In genomic region chr2:219167997-219168396, GRCh38 we compare ENCODE assay signal across 27 cellular contexts.
"Had no signal": no experiment of that assay in that cellular context is flagged by ENCODE, and none has a peak within 500 bp of the region (broad histone marks: within the 10 kb centered on the region; RNA-seq: fewer than 3 reads in every experiment).

No MANE protein-coding gene starts in this region.

- ATAC-seq: sciatic nerve had no signal

- H3K27ac ChIP-seq: brain microvascular endothelial cell, neutrophil, uterus had no signal

- H3K36me3 ChIP-seq: ovary, uterus had no signal

- H3K4me3 Mint-ChIP-seq: activated B cell treated with CpG ODN at 0.5 μM for 24 hours; activated naive CD4-positive, alpha-beta T cell treated with anti-CD3 and anti-CD28 coated beads, Interleukin-2, amount 10 ng/mL, durations not matched to agents 7 days and 5 days; activated naive CD8-positive, alpha-beta T cell treated with anti-CD3 and anti-CD28 coated beads, Interleukin-2, amount 10 ng/mL, durations not matched to agents 7 days and 5 days; activated T-helper 1 cell treated with anti-CD3 and anti-CD28 coated beads, Interleukin-12 subunit alpha, Interleukin-12 subunit beta, Interleukin-2, Interleukin-4 antibody, amounts not matched to agents 30 ng/mL and 10 ng/mL and 1 ng/mL, durations not matched to agents 14 hours and 24 hours and 36 hours; nephron; stimulated activated naive CD8-positive, alpha-beta T cell treated with anti-CD3 and anti-CD28 coated beads, Interleukin-15, amount 100 ng/mL, for 72 hours; T-helper 2 cell treated with Interferon-gamma antibody and Interleukin-4, amounts not matched to agents 5 μg/mL and 100 μg/mL, for 36 hours; type B pancreatic cell had no signal

- H3K4me1 Mint-ChIP-seq: activated B cell treated with CpG ODN at 0.5 μM for 24 hours had no signal

- DNase-seq: activated B cell treated with CpG ODN at 0.5 μM for 24 hours; activated CD8-positive, alpha-beta memory T cell treated with anti-CD3 and anti-CD28 coated beads, Interleukin-2, amount 50 U/mL, for 4 hours; activated gamma-delta T cell; activated naive CD4-positive, alpha-beta T cell treated with anti-CD3 and anti-CD28 coated beads, Interleukin-2, amount 10 ng/mL, durations not matched to agents 7 days and 5 days; activated naive CD8-positive, alpha-beta T cell treated with anti-CD3 and anti-CD28 coated beads, Interleukin-2, amount 10 ng/mL, durations not matched to agents 7 days and 5 days; activated T-cell treated with anti-CD3 and anti-CD28 coated beads, Interleukin-2, amount 50 U/mL, for 1 hour; brain microvascular endothelial cell; dermis blood vessel endothelial cell; effector CD8-positive, alpha-beta T cell; erythroblast; hippocampal formation; left cardiac atrium; left ventricle myocardium superior; retina; stimulated activated CD4-positive, alpha-beta T cell treated with anti-CD3 and anti-CD28 coated beads, Interleukin-12 subunit alpha, Interleukin-12 subunit beta, amount 100 ng/mL, for 4 hours; stimulated activated CD4-positive, alpha-beta T cell treated with anti-CD3 and anti-CD28 coated beads, Interleukin-4, amount 100 ng/mL, for 1 hour; stimulated activated naive CD8-positive, alpha-beta T cell treated with anti-CD3 and anti-CD28 coated beads, Interleukin-15, amount 100 ng/mL, for 72 hours; uterus had no signal

- H3K9me3 ChIP-seq: neutrophil, ovary, uterus had no signal

- H3K4me3 ChIP-seq: ovary, skin epidermis, uterus had no signal

- H3K4me1 ChIP-seq: uterus had no signal

- H3K27ac Mint-ChIP-seq: activated B cell treated with CpG ODN at 0.5 μM for 24 hours; activated naive CD4-positive, alpha-beta T cell treated with anti-CD3 and anti-CD28 coated beads, Interleukin-2, amount 10 ng/mL, durations not matched to agents 7 days and 5 days; activated naive CD8-positive, alpha-beta T cell treated with anti-CD3 and anti-CD28 coated beads, Interleukin-2, amount 10 ng/mL, durations not matched to agents 7 days and 5 days; activated T-helper 1 cell treated with anti-CD3 and anti-CD28 coated beads, Interleukin-12 subunit alpha, Interleukin-12 subunit beta, Interleukin-2, Interleukin-4 antibody, amounts not matched to agents 30 ng/mL and 10 ng/mL and 1 ng/mL, durations not matched to agents 14 hours and 24 hours and 36 hours; nephron; progenitor cell of endocrine pancreas; T-helper 2 cell treated with Interferon-gamma antibody and Interleukin-4, amounts not matched to agents 5 μg/mL and 100 μg/mL, for 36 hours; type B pancreatic cell had no signal

- H3K9me3 Mint-ChIP-seq: activated B cell treated with CpG ODN at 0.5 μM for 24 hours; activated naive CD4-positive, alpha-beta T cell treated with anti-CD3 and anti-CD28 coated beads, Interleukin-2, amount 10 ng/mL, durations not matched to agents 7 days and 5 days; activated naive CD8-positive, alpha-beta T cell treated with anti-CD3 and anti-CD28 coated beads, Interleukin-2, amount 10 ng/mL, durations not matched to agents 7 days and 5 days; activated T-helper 1 cell treated with anti-CD3 and anti-CD28 coated beads, Interleukin-12 subunit alpha, Interleukin-12 subunit beta, Interleukin-2, Interleukin-4 antibody, amounts not matched to agents 30 ng/mL and 10 ng/mL and 1 ng/mL, durations not matched to agents 14 hours and 24 hours and 36 hours; nephron; stimulated activated naive CD8-positive, alpha-beta T cell treated with anti-CD3 and anti-CD28 coated beads, Interleukin-15, amount 100 ng/mL, for 72 hours; T-helper 2 cell treated with Interferon-gamma antibody and Interleukin-4, amounts not matched to agents 5 μg/mL and 100 μg/mL, for 36 hours; type B pancreatic cell had no signal

- H3K27me3 Mint-ChIP-seq: activated B cell treated with CpG ODN at 0.5 μM for 24 hours; activated naive CD4-positive, alpha-beta T cell treated with anti-CD3 and anti-CD28 coated beads, Interleukin-2, amount 10 ng/mL, durations not matched to agents 7 days and 5 days; activated naive CD8-positive, alpha-beta T cell treated with anti-CD3 and anti-CD28 coated beads, Interleukin-2, amount 10 ng/mL, durations not matched to agents 7 days and 5 days; stimulated activated naive CD8-positive, alpha-beta T cell treated with anti-CD3 and anti-CD28 coated beads, Interleukin-15, amount 100 ng/mL, for 72 hours; type B pancreatic cell had no signal

- H3K27me3 ChIP-seq: brain microvascular endothelial cell, neutrophil, ovary, uterus had no signal
